8 cellular contexts compared by ENCODE assay signal in the genomic region with DNA sequence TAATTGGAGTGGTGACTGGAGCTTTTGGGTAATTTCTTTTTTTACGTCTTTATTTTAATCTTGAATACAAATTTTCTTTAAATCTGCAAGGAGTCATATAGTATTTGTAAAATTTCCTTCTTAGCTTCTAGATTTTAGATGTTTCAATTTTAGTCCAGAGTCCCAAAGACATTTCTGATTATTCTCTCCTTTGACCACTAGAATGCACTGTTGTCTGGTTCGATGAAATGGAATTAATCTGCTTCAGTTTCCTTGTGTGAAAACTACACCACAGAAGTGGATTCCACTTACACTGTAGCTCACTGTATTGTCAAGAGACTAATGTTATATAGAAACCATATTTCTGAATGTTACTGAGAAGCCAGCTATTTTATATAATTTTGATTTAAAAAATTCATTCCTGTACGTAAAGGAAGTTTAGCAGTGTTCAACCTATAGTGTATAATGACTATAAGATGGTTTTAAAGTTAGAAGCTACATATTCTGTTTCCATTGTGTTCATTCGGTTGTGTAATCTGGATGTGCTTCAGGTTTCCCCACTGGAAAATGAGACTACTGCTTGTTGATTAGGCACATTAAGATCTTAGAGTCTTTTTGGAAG. TPM values are rescaled to one million over a fixed set of nuclear protein-coding genes. Genes with fewer than 3 reads are reported as not detected.
DNase-seq lines count a peak whose midpoint lies in the region; ATAC-seq, FAIRE-seq and TF ChIP-seq lines count a peak whose summit lies in the region.

No MANE protein-coding gene starts in this region.

- H3K27me3 ChIP-seq in suprapubic skin, result no peaks in the 10 kb centered on the region

- WGBS in suprapubic skin, result 44% methylated on average over 4 of the region's 4 CpGs

- DNase-seq in NCI-H524 (lab: John Stamatoyannopoulos, UW), result peak; percentile 35 to 76
- no peak for DNase-seq in NCI-H524 treated with DMSO at 0.1 percent for 48 hours (lab: John Stamatoyannopoulos, UW)
- peak; percentile 40 for DNase-seq in LHCN-M2 (ENCODE audit: low read depth)
- peak in 1 of 2 donors; percentile 36 for DNase-seq in frontal cortex (ENCODE audit: low spot score in 2 of 2)
- DNase-seq in suprapubic skin (ENCODE audit: low spot score in 2 of 2), result no peak
- no peak for DNase-seq in epidermal melanocyte (ENCODE audit: insufficient read length, low spot score)

- TF ChIP-seq CTCF in suprapubic skin (IDR thresholded peaks at IDR 0.05), result peak; percentile 6 to 34

- no peak overlapping the region for H3K4me3 ChIP-seq in suprapubic skin

- H3K36me3 ChIP-seq in suprapubic skin, result no peaks in the 10 kb centered on the region

- H3K9me3 ChIP-seq in suprapubic skin, result no peaks in the 10 kb centered on the region

- TF ChIP-seq EP300 in suprapubic skin (IDR thresholded peaks at IDR 0.05), result no peak

- FAIRE-seq in frontal cortex (lab: Jason Lieb, UNC), result peak; percentile 51

- ATAC-seq in SK-N-SH treated with all-trans-retinoic acid at 6 μM for 48 hours (peak; percentile 70), GM19395 (IDR thresholded peaks at IDR 0.05; ENCODE audit: unreplicated experiment) (no peak)

- no peak for TF ChIP-seq POLR2A in suprapubic skin (IDR thresholded peaks at IDR 0.05)

- H3K4me1 ChIP-seq in suprapubic skin, result peaks cover 12% of the 10 kb centered on the region

- no peak overlapping the region for H3K27ac ChIP-seq in suprapubic skin

TF ChIP-seq in SK-N-SH treated with all-trans-retinoic acid at 6 μM for 48 hours, 23 proteins besides CTCF, POLR2A, EP300 and RAD21:
- TF ChIP-seq OSR1 (CRISPR knock-in tag; IDR thresholded peaks at IDR 0.05) (no peak), ESRRG (CRISPR knock-in tag; IDR thresholded peaks at IDR 0.05) (no peak), ISL1 (CRISPR knock-in tag; IDR thresholded peaks at IDR 0.05) (no peak), ZC3H10 (CRISPR knock-in tag; IDR thresholded peaks at IDR 0.05) (no peak), SNAI2 (CRISPR knock-in tag; IDR thresholded peaks at IDR 0.05) (no peak), GLIS3 (CRISPR knock-in tag; IDR thresholded peaks at IDR 0.05) (no peak), ZNF70 (CRISPR knock-in tag; IDR thresholded peaks at IDR 0.05) (no peak)
- TF ChIP-seq, protein P1, sequence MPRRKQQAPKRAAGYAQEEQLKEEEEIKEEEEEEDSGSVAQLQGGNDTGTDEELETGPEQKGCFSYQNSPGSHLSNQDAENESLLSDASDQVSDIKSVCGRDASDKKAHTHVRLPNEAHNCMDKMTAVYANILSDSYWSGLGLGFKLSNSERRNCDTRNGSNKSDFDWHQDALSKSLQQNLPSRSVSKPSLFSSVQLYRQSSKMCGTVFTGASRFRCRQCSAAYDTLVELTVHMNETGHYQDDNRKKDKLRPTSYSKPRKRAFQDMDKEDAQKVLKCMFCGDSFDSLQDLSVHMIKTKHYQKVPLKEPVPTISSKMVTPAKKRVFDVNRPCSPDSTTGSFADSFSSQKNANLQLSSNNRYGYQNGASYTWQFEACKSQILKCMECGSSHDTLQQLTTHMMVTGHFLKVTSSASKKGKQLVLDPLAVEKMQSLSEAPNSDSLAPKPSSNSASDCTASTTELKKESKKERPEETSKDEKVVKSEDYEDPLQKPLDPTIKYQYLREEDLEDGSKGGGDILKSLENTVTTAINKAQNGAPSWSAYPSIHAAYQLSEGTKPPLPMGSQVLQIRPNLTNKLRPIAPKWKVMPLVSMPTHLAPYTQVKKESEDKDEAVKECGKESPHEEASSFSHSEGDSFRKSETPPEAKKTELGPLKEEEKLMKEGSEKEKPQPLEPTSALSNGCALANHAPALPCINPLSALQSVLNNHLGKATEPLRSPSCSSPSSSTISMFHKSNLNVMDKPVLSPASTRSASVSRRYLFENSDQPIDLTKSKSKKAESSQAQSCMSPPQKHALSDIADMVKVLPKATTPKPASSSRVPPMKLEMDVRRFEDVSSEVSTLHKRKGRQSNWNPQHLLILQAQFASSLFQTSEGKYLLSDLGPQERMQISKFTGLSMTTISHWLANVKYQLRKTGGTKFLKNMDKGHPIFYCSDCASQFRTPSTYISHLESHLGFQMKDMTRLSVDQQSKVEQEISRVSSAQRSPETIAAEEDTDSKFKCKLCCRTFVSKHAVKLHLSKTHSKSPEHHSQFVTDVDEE (CRISPR knock-in tag; IDR thresholded peaks at IDR 0.05), result no peak

RNA-seq across cellular contexts. Expression of a gene that starts 6.1 kb away (rescaled TPM):
- total RNA-seq in LHCN-M2 (2014; rRNA removed) (2.2 TPM in 2 replicates), frontal cortex (5.3 TPM), suprapubic skin (10 to 100 TPM; 16.5 to 70.9 (median 25.5) TPM)
- polyA plus RNA-seq in LHCN-M2 (2012), result 0.29 TPM

Comparison
In these comparisons a context has a peak if more than half of its experiments do, and no peak if none do; other contexts are left out.
1. DNase-seq: peak in NCI-H524 (2 of 2) and LHCN-M2 (single experiment); none in NCI-H524 treated with DMSO at 0.1 percent for 48 hours (single experiment), suprapubic skin (0 of 2) and epidermal melanocyte (single experiment).